ENCODE assay signal across 13 cellular contexts in the genomic region with DNA sequence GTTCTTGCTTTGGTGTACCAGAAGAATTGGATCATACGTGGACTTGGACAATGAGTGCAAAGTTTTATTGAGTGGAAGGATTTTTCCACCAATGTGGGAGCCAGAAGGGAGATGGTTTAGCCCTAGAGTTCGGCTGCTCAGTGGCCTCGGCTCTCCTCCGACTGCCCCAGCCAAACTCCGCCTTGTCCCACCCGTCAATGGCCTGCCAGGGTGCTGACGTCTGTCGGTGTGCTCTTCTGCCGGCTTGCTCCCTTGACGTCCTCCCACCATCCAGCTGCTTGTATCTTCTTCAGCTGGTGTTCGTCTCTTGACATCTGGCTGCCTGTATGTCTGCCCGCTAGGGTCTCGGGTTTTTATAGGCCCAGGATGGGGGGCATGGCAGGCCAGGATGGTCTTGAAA.
DNase-seq lines count a peak whose midpoint lies in the region; ATAC-seq lines count a peak whose summit lies in the region.
"Had no signal": no experiment of that assay in that cellular context is flagged by ENCODE, and none has a peak within 500 bp of the region (broad histone marks: within the 10 kb centered on the region; RNA-seq: fewer than 3 reads in every experiment).

No MANE protein-coding gene starts in this region.

- no peak overlapping the region for H3K4me3 Mint-ChIP-seq in activated CD8-positive, alpha-beta T cell treated with anti-CD3 and anti-CD28 coated beads, Interleukin-2, amount 10 ng/mL, durations not matched to agents 7 days and 5 days
- H3K4me3 Mint-ChIP-seq: CD4-positive, alpha-beta memory T cell had no signal

- POLR2A ChIA-PET in activated CD8-positive, alpha-beta T cell treated with anti-CD3 and anti-CD28 coated beads, Interleukin-2, amount 10 ng/mL, durations not matched to agents 7 days and 5 days (lab: Charles Lee) = no interaction called here

- no peaks in the 10 kb centered on the region for H3K36me3 Mint-ChIP-seq in activated CD8-positive, alpha-beta T cell treated with anti-CD3 and anti-CD28 coated beads, Interleukin-2, amount 10 ng/mL, durations not matched to agents 7 days and 5 days (ENCODE audit: low read depth)
- H3K36me3 Mint-ChIP-seq: CD4-positive, alpha-beta memory T cell had no signal

- no peaks in the 10 kb centered on the region for H3K4me1 Mint-ChIP-seq in activated CD8-positive, alpha-beta T cell treated with anti-CD3 and anti-CD28 coated beads, Interleukin-2, amount 10 ng/mL, durations not matched to agents 7 days and 5 days (ENCODE audit: low read depth)
- H3K4me1 Mint-ChIP-seq: CD4-positive, alpha-beta memory T cell had no signal

- H3K9me3 Mint-ChIP-seq in activated CD8-positive, alpha-beta T cell treated with anti-CD3 and anti-CD28 coated beads, Interleukin-2, amount 10 ng/mL, durations not matched to agents 7 days and 5 days (ENCODE audit: insufficient read depth) = no peaks in the 10 kb centered on the region

- DNase-seq in Right ventricle myocardium superior (peak; percentile 69), left cardiac atrium (peak; percentile 56), left lobe of liver (ENCODE audit: low spot score) (no peak)
- no peak for DNase-seq in activated CD8-positive, alpha-beta T cell treated with anti-CD3 and anti-CD28 coated beads, Interleukin-2, amount 10 ng/mL, durations not matched to agents 7 days and 5 days
- DNase-seq in stimulated activated CD4-positive, alpha-beta T cell treated with anti-CD3 and anti-CD28 coated beads, Interleukin-12 subunit alpha, Interleukin-12 subunit beta, amount 100 ng/mL, for 4 hours = no peak
- DNase-seq: BE2C; CD4-positive, alpha-beta memory T cell; DMS79; EL; GM23248 had no signal

- CTCF ChIA-PET in activated CD8-positive, alpha-beta T cell treated with anti-CD3 and anti-CD28 coated beads, Interleukin-2, amount 10 ng/mL, durations not matched to agents 7 days and 5 days (lab: Charles Lee) = no interaction called here

- intact Hi-C loops in Right ventricle myocardium superior (cut with DNase I) (no loop called here), left cardiac atrium (cut with DNase I) (no loop called here)

- ATAC-seq in Right ventricle myocardium superior (ENCODE audit: poor library complexity) (peak; percentile 74), left cardiac atrium (peak; percentile 74 to 87), left lobe of liver (peak; percentile 26), GM21515 (IDR thresholded peaks at IDR 0.05; ENCODE audit: unreplicated experiment) (no peak)
- no peak for ATAC-seq in activated CD4-positive, CD25-positive, alpha-beta regulatory T cell treated with anti-CD3 and anti-CD28 coated beads, Interleukin-2, amount 50 U/mL, for 24 hours
- ATAC-seq in activated CD8-positive, alpha-beta T cell treated with anti-CD3 and anti-CD28 coated beads, Interleukin-2, amount 10 ng/mL, durations not matched to agents 7 days and 5 days = no peak
- ATAC-seq: HCT116 had no signal

- H3K27ac Mint-ChIP-seq in activated CD8-positive, alpha-beta T cell treated with anti-CD3 and anti-CD28 coated beads, Interleukin-2, amount 10 ng/mL, durations not matched to agents 7 days and 5 days = no peak overlapping the region

- H3K27me3 Mint-ChIP-seq in activated CD8-positive, alpha-beta T cell treated with anti-CD3 and anti-CD28 coated beads, Interleukin-2, amount 10 ng/mL, durations not matched to agents 7 days and 5 days (ENCODE audit: low read depth) = peaks cover 6% of the 10 kb centered on the region

Comparison
In these comparisons a context has a peak if more than half of its experiments do, and no peak if none do; other contexts are left out.
1. ATAC-seq: peak in Right ventricle myocardium superior (single experiment), left cardiac atrium (2 of 2) and left lobe of liver (single experiment); none in activated CD4-positive, CD25-positive, alpha-beta regulatory T cell treated with anti-CD3 and anti-CD28 coated beads, Interleukin-2, amount 50 U/mL, for 24 hours (0 of 2), activated CD8-positive, alpha-beta T cell treated with anti-CD3 and anti-CD28 coated beads, Interleukin-2, amount 10 ng/mL, durations not matched to agents 7 days and 5 days (single experiment) and GM21515 (single experiment).
2. DNase-seq: peak in Right ventricle myocardium superior (single experiment) and left cardiac atrium (single experiment); none in left lobe of liver (single experiment), activated CD8-positive, alpha-beta T cell treated with anti-CD3 and anti-CD28 coated beads, Interleukin-2, amount 10 ng/mL, durations not matched to agents 7 days and 5 days (single experiment) and stimulated activated CD4-positive, alpha-beta T cell treated with anti-CD3 and anti-CD28 coated beads, Interleukin-12 subunit alpha, Interleukin-12 subunit beta, amount 100 ng/mL, for 4 hours (single experiment).